ENCODE assay signal across 9 cellular contexts in the genomic region with DNA sequence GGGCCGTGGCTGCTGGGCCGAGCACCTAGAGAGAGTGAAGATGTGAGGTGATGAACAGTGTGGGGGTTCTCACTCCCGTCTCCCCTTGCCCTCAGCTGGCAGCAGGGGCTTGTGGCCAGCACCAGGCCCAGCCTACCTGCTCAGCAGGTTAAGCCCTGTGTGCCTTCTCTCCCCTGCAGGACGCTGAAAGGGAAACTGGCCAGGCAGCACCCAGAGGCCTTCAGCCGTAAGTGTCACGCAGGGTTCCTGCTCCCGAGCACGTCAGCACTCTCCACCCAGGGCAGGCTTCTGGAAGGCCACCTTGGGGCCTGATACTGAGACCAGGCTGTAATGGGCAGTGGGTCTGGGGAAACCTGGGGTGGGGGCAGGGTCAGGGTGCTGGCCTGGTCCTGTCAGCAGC.
"Had no signal": no experiment of that assay in that cellular context is flagged by ENCODE, and none has a peak within 500 bp of the region (broad histone marks: within the 10 kb centered on the region; RNA-seq: fewer than 3 reads in every experiment).

No MANE protein-coding gene starts in this region.

- H3K4me3 ChIP-seq: GM23248, HAP-1 had no signal

- H3K9me3 ChIP-seq: HAP-1 had no signal

- DNase-seq: GM23248, GOT3, H7, HFFc6, IMR-90, KBM-7 had no signal

- H3K27ac ChIP-seq: GM23248, HL-60 had no signal

- H2AFZ ChIP-seq: GM23248 had no signal

- H3K9ac ChIP-seq: GM23248 had no signal

- ATAC-seq: HCT116 had no signal
